8 cellular contexts compared by ENCODE assay signal in genomic region chr13:97435297-97435682, GRCh38. TPM values are rescaled to one million over a fixed set of nuclear protein-coding genes. Genes with fewer than 3 reads are reported as not detected.
DNase-seq lines count a peak whose midpoint lies in the region; ATAC-seq, FAIRE-seq and TF ChIP-seq lines count a peak whose summit lies in the region.

No MANE protein-coding gene starts in this region.

- TF ChIP-seq CTCF in bronchial epithelial cell (IDR thresholded peaks at IDR 0.05; ENCODE audit: insufficient read depth, low read length, severe bottlenecking) (no peak), omental fat pad (IDR thresholded peaks at IDR 0.05) (no peak)

- H3K27me3 ChIP-seq in ACC112 (ENCODE audit: insufficient read depth, low read length): no peaks in the 10 kb centered on the region
- no peaks in the 10 kb centered on the region for H3K27me3 ChIP-seq in bronchial epithelial cell (ENCODE audit: control insufficient read depth, insufficient read depth, low read length)
- H3K27me3 ChIP-seq in muscle layer of duodenum (ENCODE audit: low read depth, low read length): no peaks in the 10 kb centered on the region

- peaks cover 43% of the 10 kb centered on the region for H3K79me2 ChIP-seq in ACC112 (ENCODE audit: control insufficient read depth, insufficient read depth, low read length, unreplicated experiment)

- no peak for ATAC-seq in omental fat pad (ENCODE audit: low FRiP score)

- no peaks in the 10 kb centered on the region for H3K9me3 ChIP-seq in muscle layer of duodenum (ENCODE audit: control insufficient read depth in 1 of 2, low read length in 2 of 2)

- H3K27me3 Mint-ChIP-seq in IgD-negative memory B cell: no peaks in the 10 kb centered on the region

- H3K4me3 Mint-ChIP-seq in IgD-negative memory B cell: peak overlapping the region; percentile 91 to 97 (median 96)

- H2AFZ ChIP-seq in ACC112 (ENCODE audit: low read length, unreplicated experiment): no peak overlapping the region

- no peak overlapping the region for H3K27ac ChIP-seq in ACC112 (ENCODE audit: low read depth, low read length)
- H3K27ac ChIP-seq in muscle layer of duodenum (ENCODE audit: low read length): peak overlapping the region; percentile 54
- no peak overlapping the region for H3K27ac ChIP-seq in caudate nucleus (ENCODE audit: low read depth, low read length)

- H3K4me3 ChIP-seq in ACC112 (ENCODE audit: low read depth, low read length) (peak overlapping the region; percentile 81), bronchial epithelial cell (ENCODE audit: low read depth, low read length) (peak overlapping the region; percentile 78), muscle layer of duodenum (ENCODE audit: low read depth in 1 of 2, low read length in 2 of 2) (peak overlapping the region; percentile 81 to 83)

- peak; percentile 0 for DNase-seq in bronchial epithelial cell (ENCODE audit: low read depth)
- DNase-seq in NCI-H2107 (lab: John Stamatoyannopoulos, UW): no peak
- no peak for DNase-seq in NCI-H226
- no peak for DNase-seq in omental fat pad (ENCODE audit: low spot score)
- no peak for DNase-seq in caudate nucleus (lab: John Stamatoyannopoulos, UW)

- no peak for FAIRE-seq in bronchial epithelial cell (lab: Jason Lieb, UNC)

- H3K36me3 ChIP-seq in ACC112 (ENCODE audit: insufficient read depth, low read length) (0 out of 2 replicates have a peak, but pooled peaks cover 4% of the 10 kb centered on the region), bronchial epithelial cell (ENCODE audit: control insufficient read depth, insufficient read depth, low read length) (no peaks in the 10 kb centered on the region), muscle layer of duodenum (ENCODE audit: control insufficient read depth in 1 of 2, insufficient read depth in 2 of 2, low read length in 2 of 2) (peaks cover 0 to 4% of the 10 kb centered on the region in 2 donors)

- no peaks in the 10 kb centered on the region for H3K9me3 Mint-ChIP-seq in IgD-negative memory B cell

- peak overlapping the region in 2 of 3 donors; percentile 30 to 92 for H3K27ac Mint-ChIP-seq in IgD-negative memory B cell

- H3K4me1 ChIP-seq in ACC112 (ENCODE audit: control insufficient read depth, insufficient read depth, low read length, unreplicated experiment) (peaks cover 16% of the 10 kb centered on the region), muscle layer of duodenum (ENCODE audit: control insufficient read depth in 1 of 2, insufficient read depth in 2 of 2, low read length in 2 of 2) (peaks cover 3 to 20% of the 10 kb centered on the region in 2 donors)

- no peaks in the 10 kb centered on the region for H3K36me3 Mint-ChIP-seq in IgD-negative memory B cell

- peaks cover 10 to 28% (median 11%) of the 10 kb centered on the region in 3 donors for H3K4me1 Mint-ChIP-seq in IgD-negative memory B cell

RNA-seq across cellular contexts. Expression of gene RAP2A, which starts 1.3 kb away (rescaled TPM):
- 1.7 TPM for polyA plus RNA-seq in IgD-negative memory B cell
- total RNA-seq in bronchial epithelial cell (44.0 and 47.7 TPM in 2 replicates), omental fat pad (10 to 100 TPM; 18.2 to 42.9 (median 29.6) TPM)
